In the genomic region with DNA sequence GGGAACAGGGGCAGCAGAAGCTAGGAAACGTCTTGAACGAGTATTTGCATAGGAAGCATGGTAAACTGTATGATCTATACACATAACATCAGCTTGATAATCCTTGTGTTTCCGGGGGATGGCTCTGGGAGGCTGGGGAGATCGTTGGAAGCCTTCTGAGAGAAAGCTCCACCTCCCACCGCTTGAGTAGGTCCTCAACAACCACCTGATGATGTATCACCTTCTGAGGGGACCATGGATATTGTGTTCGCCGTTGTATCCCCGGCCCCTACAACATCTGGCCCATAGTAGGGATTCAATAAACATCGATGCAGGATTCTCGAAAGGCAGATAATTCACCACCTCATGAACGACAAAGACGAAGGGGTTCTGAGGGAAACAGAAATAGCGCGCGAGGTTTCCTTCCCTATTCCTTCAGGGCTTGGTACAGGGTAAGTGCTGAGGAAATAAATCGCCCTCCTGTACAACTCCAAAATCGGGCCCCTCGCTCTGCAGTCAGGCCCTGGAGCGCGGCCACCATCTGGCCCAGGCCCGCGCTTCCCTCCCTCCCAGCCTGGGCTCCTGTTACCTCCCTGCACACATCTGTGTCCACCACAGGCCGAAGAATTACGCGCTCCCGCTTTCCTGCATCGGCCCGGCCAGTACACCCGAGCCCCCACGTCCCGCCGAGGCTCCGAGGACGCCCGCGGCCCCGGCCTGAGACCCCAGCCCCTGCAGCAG, we compare ENCODE assay signal across 8 cellular contexts.
DNase-seq lines count a peak whose midpoint lies in the region; ATAC-seq and TF ChIP-seq lines count a peak whose summit lies in the region.
"Not testable (repeated sequence)": the region's sequence is repeated elsewhere in the genome, so short reads cannot be mapped to it uniquely, and the experiment has no call there.

No MANE protein-coding gene starts in this region.

- not testable (repeated sequence) for TF ChIP-seq EP300 in stomach (IDR thresholded peaks at IDR 0.05)

- H3K9me2 ChIP-seq in DOHH2 (replicated peaks; ENCODE audit: control insufficient read depth, low read length): not testable (repeated sequence)

- not testable (repeated sequence) for H2BK15ac ChIP-seq in IMR-90 (ENCODE audit: low read depth, low read length); mesendoderm (replicated peaks; ENCODE audit: low read depth)

- H3K79me1 ChIP-seq in IMR-90 (ENCODE audit: low read depth in 1 of 2, low read length in 2 of 2); mesendoderm (ENCODE audit: low read length): not testable (repeated sequence)

- H3K27ac ChIP-seq in DOHH2 (ENCODE audit: low read depth, low read length): peak overlapping the region; percentile 43
- not testable (repeated sequence) for H3K27ac ChIP-seq in IMR-90 (ENCODE audit: insufficient read depth, low read length); mesendoderm (ENCODE audit: low read depth, low read length); stomach

- not testable (repeated sequence) for H2AFZ ChIP-seq in IMR-90 (replicated peaks; ENCODE audit: low read length, poor library complexity)

- not testable (repeated sequence) for TF ChIP-seq CTCF in DOHH2 (IDR thresholded peaks at IDR 0.05; ENCODE audit: low read depth, low read length, poor library complexity, severe bottlenecking); IMR-90 (conservative IDR thresholded peaks at IDR 0.05; ENCODE audit: low read depth, low read length); epithelial cell of proximal tubule (conservative IDR thresholded peaks at IDR 0.05; ENCODE audit: low read depth, low read length); stomach (IDR thresholded peaks at IDR 0.05)

- ATAC-seq in GM21390 (IDR thresholded peaks at IDR 0.05; ENCODE audit: unreplicated experiment): peak; percentile 46
- ATAC-seq in HG02938 (IDR thresholded peaks at IDR 0.05; ENCODE audit: unreplicated experiment): peak; percentile 34
- ATAC-seq in IMR-90 (ENCODE audit: low read depth): peak; percentile 70

- H2BK20ac ChIP-seq in IMR-90 (ENCODE audit: low read depth, low read length): not testable (repeated sequence)

- not testable (repeated sequence) for H3K18ac ChIP-seq in IMR-90 (ENCODE audit: low read depth, low read length); mesendoderm (ENCODE audit: low read length)

- not testable (repeated sequence) for H4K5ac ChIP-seq in IMR-90 (ENCODE audit: low read depth, low read length); mesendoderm (ENCODE audit: low read length)

- not testable (repeated sequence) for BruUV-seq in IMR-90 (replicated peaks; lab: Mats Ljungman, UMichigan)

- CTCF ChIA-PET in IMR-90 (lab: Yijun Ruan, JAX): not testable (repeated sequence)

- not testable (repeated sequence) for H3K9me1 ChIP-seq in IMR-90 (ENCODE audit: insufficient read depth, low read length)

- POLR2A ChIA-PET in IMR-90 (lab: Charles Lee; ENCODE audit: unreplicated experiment): not testable (repeated sequence)

- not testable (repeated sequence) for H3K14ac ChIP-seq in IMR-90 (replicated peaks; ENCODE audit: low read depth, low read length)

- H2AK9ac ChIP-seq in IMR-90 (replicated peaks; ENCODE audit: low read depth, low read length, poor library complexity): not testable (repeated sequence)

- not testable (repeated sequence) for H4K20me1 ChIP-seq in DOHH2 (ENCODE audit: control insufficient read depth, insufficient read depth, low read depth, low read length); IMR-90 (ENCODE audit: insufficient read depth, low read length)

- H3K4ac ChIP-seq in IMR-90 (ENCODE audit: low read depth, low read length); mesendoderm (ENCODE audit: low read depth, low read length): not testable (repeated sequence)

- not testable (repeated sequence) for H3K36me3 ChIP-seq in DOHH2 (ENCODE audit: control insufficient read depth, low read length); IMR-90 (ENCODE audit: control insufficient read depth, insufficient read depth, low read length); mesendoderm (ENCODE audit: control insufficient read depth, insufficient read depth, low read length); stomach

- dilution Hi-C loops in IMR-90 (cut with HindIII; ENCODE audit: low sequenced_read_pairs, unreplicated experiment): not testable (repeated sequence)

- not testable (repeated sequence) for H2BK120ac ChIP-seq in IMR-90 (ENCODE audit: low read depth, low read length); mesendoderm (ENCODE audit: low read depth, low read length)

- H3K9me3 ChIP-seq in DOHH2 (ENCODE audit: control insufficient read depth, insufficient read depth, low read length); IMR-90 (ENCODE audit: control insufficient read depth, insufficient read depth, low read length); stomach: not testable (repeated sequence)

- H3K79me2 ChIP-seq in DOHH2 (ENCODE audit: control insufficient read depth, low read length): peaks cover 32% of the 10 kb centered on the region
- H3K79me2 ChIP-seq in mesendoderm (ENCODE audit: control insufficient read depth, insufficient read depth, low read length): not testable (repeated sequence)

- not testable (repeated sequence) for H2BK5ac ChIP-seq in IMR-90 (ENCODE audit: low read depth, low read length, poor library complexity, severe bottlenecking); mesendoderm (ENCODE audit: low read length)

- not testable (repeated sequence) for H3F3A ChIP-seq in DOHH2 (ENCODE audit: control insufficient read depth, insufficient read depth)

- H3K9ac ChIP-seq in IMR-90 (ENCODE audit: low read depth, low read length); mesendoderm (ENCODE audit: low read length): not testable (repeated sequence)

- WGBS in IMR-90 (ENCODE audit: extremely low coverage in 2 of 2, insufficient read length in 1 of 2), 2 experiments: no CpG with 5 or more reads among the region's 37 CpGs
- WGBS in mesendoderm (ENCODE audit: extremely low coverage, insufficient coverage, low lambda C conversion rate): no CpG with 5 or more reads among the region's 37 CpGs
- WGBS in stomach, 5 donors: 5 to 15% (median 11%) methylated on average over 6 of the region's 37 CpGs; no CpG with 5 or more reads in 2 of the 5 donors

- H4K91ac ChIP-seq in IMR-90 (ENCODE audit: insufficient read depth, low read depth, low read length): not testable (repeated sequence)

- not testable (repeated sequence) for H3K56ac ChIP-seq in IMR-90 (ENCODE audit: extremely low read depth, insufficient read depth, low read length)
- H3K56ac ChIP-seq in mesendoderm (ENCODE audit: low read length): peak overlapping the region; percentile 49

- not testable (repeated sequence) for H2AK5ac ChIP-seq in IMR-90 (ENCODE audit: low read depth, low read length); mesendoderm (ENCODE audit: low read length)

- in situ Hi-C loops in IMR-90 (cut with MboI; ENCODE audit: low sequenced_read_pairs): not testable (repeated sequence)

- not testable (repeated sequence) for DNase-seq in IMR-90; epithelial cell of proximal tubule (ENCODE audit: low read depth); mesendoderm; stomach
- peak; percentile 57 for DNase-seq in activated CD8-positive, alpha-beta memory T cell treated with anti-CD3 and anti-CD28 coated beads, Interleukin-2, amount 50 U/mL, for 48 hours

- intact Hi-C loops in IMR-90 (cut with micrococcal nuclease); stomach (cut with DNase I; ENCODE audit: low total_unique reads): not testable (repeated sequence)

- not testable (repeated sequence) for H3K23ac ChIP-seq in IMR-90 (ENCODE audit: low read depth, low read length); mesendoderm (ENCODE audit: low read length)

- peak overlapping the region; percentile 67 for H3K4me3 ChIP-seq in DOHH2 (ENCODE audit: low read length)
- H3K4me3 ChIP-seq in IMR-90 (ENCODE audit: insufficient read depth, low read depth, low read length): peak overlapping the region; percentile 30; the same call in 1 of the 2 replicates
- peak overlapping the region; percentile 23 for H3K4me3 ChIP-seq in epithelial cell of proximal tubule (ENCODE audit: low read depth, low read length)
- H3K4me3 ChIP-seq in mesendoderm (ENCODE audit: low read length): not testable (repeated sequence)
- H3K4me3 ChIP-seq in stomach: peak overlapping the region; percentile 28 to 42 (median 38)

- not testable (repeated sequence) for H4K8ac ChIP-seq in IMR-90 (ENCODE audit: low read depth in 2 of 2, low read length in 2 of 2); mesendoderm (ENCODE audit: low read depth, low read length)

- TF ChIP-seq RAD21 in IMR-90 (IDR thresholded peaks at IDR 0.05; ENCODE audit: low read length): not testable (repeated sequence)

- H3K27me3 ChIP-seq in DOHH2 (ENCODE audit: control insufficient read depth, low read length); IMR-90 (ENCODE audit: control insufficient read depth, insufficient read depth, low read length); mesendoderm (ENCODE audit: insufficient read depth, low read length, poor library complexity); stomach: not testable (repeated sequence)

- H3K4me1 ChIP-seq in DOHH2 (ENCODE audit: control insufficient read depth, low read length): peaks cover 12% of the 10 kb centered on the region
- H3K4me1 ChIP-seq in IMR-90 (ENCODE audit: control insufficient read depth, insufficient read depth, low read length); mesendoderm (ENCODE audit: control insufficient read depth, low read depth, low read length); stomach: not testable (repeated sequence)

- not testable (repeated sequence) for TF ChIP-seq POLR2A in IMR-90 (IDR thresholded peaks at IDR 0.05; ENCODE audit: low read depth, low read length); stomach (IDR thresholded peaks at IDR 0.05)

- H3K4me2 ChIP-seq in DOHH2 (ENCODE audit: low read length) (peak overlapping the region; percentile 49), IMR-90 (ENCODE audit: low read depth, low read length) (peak overlapping the region; percentile 52)
- H3K4me2 ChIP-seq in mesendoderm (ENCODE audit: low read length): not testable (repeated sequence)
